Comparison of ENCODE assay signal across 8 cellular contexts in the genomic region with DNA sequence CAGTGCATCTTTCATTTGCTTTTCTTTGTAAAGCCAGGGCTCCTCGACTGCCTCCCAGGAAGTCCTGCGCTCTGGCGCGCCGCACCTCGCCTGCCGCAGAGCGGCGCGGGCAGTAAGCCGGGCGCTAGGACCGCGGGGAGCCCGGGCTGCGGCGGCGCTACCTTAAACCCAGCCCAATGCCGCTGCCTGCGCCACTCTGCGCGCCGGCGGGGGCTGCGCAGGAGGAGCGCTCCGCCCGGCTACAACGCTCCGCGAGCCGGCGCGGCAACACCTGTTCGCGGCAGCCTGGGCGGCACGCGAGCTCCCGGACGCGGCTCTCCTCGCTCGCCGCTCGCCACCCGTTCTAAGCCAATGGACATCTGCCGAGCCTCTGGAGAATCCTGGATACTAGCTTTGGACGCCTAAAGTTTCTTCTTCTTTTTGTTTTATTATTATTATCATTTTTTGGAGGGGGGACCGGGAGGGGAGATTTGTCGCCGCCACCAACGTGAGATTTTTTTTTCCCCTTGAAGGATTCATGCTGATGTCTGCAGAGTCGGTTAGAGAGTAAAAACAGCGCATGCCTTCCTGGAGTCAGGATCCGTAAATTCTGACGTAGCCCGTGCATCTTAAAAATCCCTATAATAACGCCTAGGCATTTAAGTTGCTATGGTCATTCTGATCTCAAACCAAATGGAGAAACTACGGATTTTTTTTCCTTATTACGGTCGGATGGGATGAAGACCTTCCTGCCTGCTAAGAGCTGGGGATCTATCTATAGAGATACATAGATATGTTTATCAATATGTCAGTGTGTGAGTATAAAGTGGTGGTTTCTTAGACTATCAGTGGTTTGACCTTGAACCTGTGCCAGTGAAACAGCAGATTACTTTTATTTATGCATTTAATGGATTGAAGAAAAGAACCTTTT. TPM values are rescaled to one million over a fixed set of nuclear protein-coding genes. Genes with fewer than 3 reads are reported as not detected.
DNase-seq lines count a peak whose midpoint lies in the region; ATAC-seq and TF ChIP-seq lines count a peak whose summit lies in the region.

A gene (plus strand): TSS at position 191 of the 910 bp plus-strand sequence. CDS start 840 bp downstream, outside the sequence.

- H3K4me3 ChIP-seq in body of pancreas: peak within 1 kb of the TSS; percentile 13 to 31
- peak within 1 kb of the TSS; percentile 74 for H3K4me3 ChIP-seq in iPS-18a (ENCODE audit: low read length)
- peak within 1 kb of the TSS; percentile 29 to 51 (median 41) for H3K4me3 ChIP-seq in skin epidermis

- DNase-seq in NCI-H1436 (lab: John Stamatoyannopoulos, UW) (peak; percentile 39), NCI-H1436 treated with DMSO at 0.1 percent for 48 hours (lab: John Stamatoyannopoulos, UW) (no peak), NCI-H128 (lab: John Stamatoyannopoulos, UW; ENCODE audit: unreplicated experiment) (peak; percentile 74), T-helper 22 cell (ENCODE audit: low read depth) (peak; percentile 68), body of pancreas (peak; percentile 80 to 89 (median 81))

- H3K27me3 ChIP-seq in body of pancreas (no peaks in the 10 kb centered on the region), iPS-18a (ENCODE audit: control insufficient read depth, insufficient read depth, low read length) (peaks cover 90% of the 10 kb centered on the region)

- peak; percentile 41 to 57 (median 55) for TF ChIP-seq POLR2A in body of pancreas (IDR thresholded peaks at IDR 0.05)

- H3K4me1 ChIP-seq in body of pancreas (peaks cover 45% of the 10 kb centered on the region), iPS-18a (ENCODE audit: control insufficient read depth, low read depth, low read length) (peaks cover 24% of the 10 kb centered on the region)

- 0 to 1% methylated on average over 23 to 62 of the region's 62 CpGs for WGBS in body of pancreas, 2 donors

- peak within 1 kb of the TSS in 3 of 4 donors; percentile 36 to 79 (median 41) for H3K27ac ChIP-seq in body of pancreas
- no peak within 1 kb of the TSS for H3K27ac ChIP-seq in iPS-18a (ENCODE audit: low read length)
- H3K27ac ChIP-seq in skin epidermis: peak within 1 kb of the TSS in 4 of 21 experiments; percentile 4 to 50 (median 16)

- peak within 1 kb of the TSS; percentile 65 for H3K9ac ChIP-seq in iPS-18a (ENCODE audit: low read length)

- peak in 3 of 7 experiments; percentile 36 to 47 (median 37) for TF ChIP-seq CTCF in body of pancreas (IDR thresholded peaks at IDR 0.05)

- intact Hi-C loops in body of pancreas (cut with DNase I): no loop called here

- H3K36me3 ChIP-seq in body of pancreas (replicated peaks in 1 of 2; ENCODE audit: insufficient read depth in 1 of 2, low read depth in 2 of 2) (no peaks in the 10 kb centered on the region), iPS-18a (ENCODE audit: control insufficient read depth, low read depth, low read length) (no peaks in the 10 kb centered on the region)

- ATAC-seq in HG02642 (IDR thresholded peaks at IDR 0.05; ENCODE audit: poor library complexity, unreplicated experiment) (peak; percentile 78), body of pancreas (peak; percentile 86)

- no peaks in the 10 kb centered on the region for H3K9me3 ChIP-seq in body of pancreas
- no peaks in the 10 kb centered on the region for H3K9me3 ChIP-seq in iPS-18a (ENCODE audit: control insufficient read depth, low read depth, low read length)

RNA-seq across cellular contexts. Expression of the gene that starts here (rescaled TPM):
- total RNA-seq in body of pancreas: 1 to 10 TPM in 1 of 2 donors, under 1 TPM in 1; 0.26 to 1.3 TPM

Comparison
In these comparisons a context has a peak if more than half of its experiments do, and no peak if none do; other contexts are left out.
1. H3K4me3 ChIP-seq: peak in every context shown above with its lines; median percentile 74 in iPS-18a; 41 in skin epidermis; 22 in body of pancreas.